In the genomic region with DNA sequence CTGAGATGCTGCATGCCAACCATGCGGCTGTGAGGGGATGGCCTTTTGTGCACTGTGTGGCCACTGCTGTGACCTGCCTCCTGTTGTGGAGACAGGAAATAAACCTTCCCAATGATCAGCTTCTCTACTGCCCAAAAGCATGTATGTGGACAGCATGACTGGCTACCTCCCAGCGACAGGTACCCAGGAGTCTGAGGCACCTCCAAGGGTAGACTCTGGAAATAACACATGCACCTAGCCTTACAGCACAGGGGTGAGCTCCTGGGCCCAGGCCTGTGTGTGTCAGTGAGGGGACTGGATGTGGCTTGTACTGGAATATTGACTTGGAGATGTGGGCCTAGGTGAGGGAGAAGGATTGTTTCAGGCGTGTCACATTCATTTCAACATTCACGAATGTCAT, we compare ENCODE assay signal across 22 cellular contexts. TPM values are rescaled to one million over a fixed set of nuclear protein-coding genes. Genes with fewer than 3 reads are reported as not detected.
DNase-seq lines count a peak whose midpoint lies in the region; ATAC-seq and TF ChIP-seq lines count a peak whose summit lies in the region.
"Had no signal": no experiment of that assay in that cellular context is flagged by ENCODE, and none has a peak within 500 bp of the region (broad histone marks: within the 10 kb centered on the region; RNA-seq: fewer than 3 reads in every experiment).

No MANE protein-coding gene starts in this region.

- ATAC-seq in T-cell (replicated peaks in 1 of 4) (no peak), HG03108 (IDR thresholded peaks at IDR 0.05; ENCODE audit: unreplicated experiment) (no peak)

- H3K4me1 ChIP-seq in cardiac muscle cell (ENCODE audit: low read depth) = no peaks in the 10 kb centered on the region
- H3K4me1 ChIP-seq in endodermal cell (ENCODE audit: control insufficient read depth, insufficient read depth, low read length) = no peaks in the 10 kb centered on the region
- H3K4me1 ChIP-seq: breast epithelium had no signal

- H3K27ac Mint-ChIP-seq in T-cell (peak overlapping the region; percentile 69 to 72), type B pancreatic cell (peak overlapping the region; percentile 51), endodermal cell (no peak overlapping the region)
- H3K27ac Mint-ChIP-seq in dendritic cell treated with granulocyte-macrophage colony-stimulating factor and Interleukin-4, amounts not matched to agents 40 ng/mL and 50 ng/mL, for 4 days = peak overlapping the region; percentile 90

- no peak overlapping the region for H3K9ac ChIP-seq in endodermal cell (ENCODE audit: extremely low read depth, low read length, poor library complexity, severe bottlenecking)

- no peaks in the 10 kb centered on the region for H3K9me3 Mint-ChIP-seq in T-cell
- H3K9me3 Mint-ChIP-seq in dendritic cell treated with granulocyte-macrophage colony-stimulating factor and Interleukin-4, amounts not matched to agents 40 ng/mL and 50 ng/mL, for 4 days = no peaks in the 10 kb centered on the region
- no peaks in the 10 kb centered on the region for H3K9me3 Mint-ChIP-seq in type B pancreatic cell
- H3K9me3 Mint-ChIP-seq in endodermal cell = no peaks in the 10 kb centered on the region

- no peak for DNase-seq in cardiac muscle cell (ENCODE audit: low read depth in 1 of 2, low spot score in 1 of 2)
- no peak for DNase-seq in cardiac septum (ENCODE audit: low spot score)
- no peak for DNase-seq in T-cell
- DNase-seq in type B pancreatic cell (ENCODE audit: extremely low spot score, unreplicated experiment) = no peak
- no peak for DNase-seq in T1000 (lab: John Stamatoyannopoulos, UW)
- DNase-seq in endodermal cell = no peak
- DNase-seq: activated gamma-delta T cell treated with Interleukin-2 at 50 U/mL for 16 hours; DMS153; effector CD8-positive, alpha-beta T cell; HCEC 1CT; hypothalamus; MG63; NCI-H1694; NCI-H446; occipital lobe; SHP77 treated with DMSO at 0.1 percent for 48 hours; sigmoid colon; stimulated activated CD4-positive, alpha-beta T cell treated with anti-CD3 and anti-CD28 coated beads, Interleukin-2, amount 100 ng/mL, for 24 hours; testis had no signal

- H3K4me3 Mint-ChIP-seq in T-cell (peak overlapping the region; percentile 30 to 56 (median 39)), type B pancreatic cell (peak overlapping the region; percentile 64), endodermal cell (no peak overlapping the region)
- H3K4me3 Mint-ChIP-seq in dendritic cell treated with granulocyte-macrophage colony-stimulating factor and Interleukin-4, amounts not matched to agents 40 ng/mL and 50 ng/mL, for 4 days = no peak overlapping the region

- peaks cover 4% of the 10 kb centered on the region for H3K36me3 Mint-ChIP-seq in T-cell
- peaks cover 33% of the 10 kb centered on the region for H3K36me3 Mint-ChIP-seq in dendritic cell treated with granulocyte-macrophage colony-stimulating factor and Interleukin-4, amounts not matched to agents 40 ng/mL and 50 ng/mL, for 4 days (ENCODE audit: low read depth)
- H3K36me3 Mint-ChIP-seq in type B pancreatic cell = peaks cover 5% of the 10 kb centered on the region
- H3K36me3 Mint-ChIP-seq in endodermal cell (ENCODE audit: low read depth) = peaks cover 10% of the 10 kb centered on the region

- peak overlapping the region; percentile 39 for H3K27ac ChIP-seq in cardiac muscle cell
- no peak overlapping the region for H3K27ac ChIP-seq in endodermal cell (ENCODE audit: low read depth, low read length)
- H3K27ac ChIP-seq: sigmoid colon, testis had no signal

- CTCF ChIA-PET in T-cell (lab: Charles Lee) = interaction anchor here in 1 of 2 donors (0.6 kb wide), 1 partner anchor 26 kb away, joined by 5 read pairs; no protein-coding TSS in a partner anchor

- 97% methylated on average over 4 of the region's 4 CpGs; no CpG with 5 or more reads in 1 of the 2 experiments for WGBS in endodermal cell (ENCODE audit: insufficient coverage in 1 of 2, insufficient read length in 1 of 2), 2 experiments

- POLR2A ChIA-PET in T-cell (lab: Charles Lee) = no interaction called here

- intact Hi-C loops in cardiac septum (cut with DNase I) = no loop called here
- intact Hi-C loops in dendritic cell treated with granulocyte-macrophage colony-stimulating factor and Interleukin-4, amounts not matched to agents 40 ng/mL and 50 ng/mL, for 4 days (cut with micrococcal nuclease) = no loop called here

- no peaks in the 10 kb centered on the region for H3K27me3 ChIP-seq in cardiac muscle cell
- no peaks in the 10 kb centered on the region for H3K27me3 ChIP-seq in endodermal cell (ENCODE audit: control insufficient read depth, insufficient read depth, low read length, poor library complexity, severe bottlenecking)
- H3K27me3 ChIP-seq: breast epithelium, MG63, sigmoid colon, testis had no signal

- H3K27me3 Mint-ChIP-seq in T-cell (no peaks in the 10 kb centered on the region), type B pancreatic cell (no peaks in the 10 kb centered on the region), endodermal cell (ENCODE audit: insufficient read depth) (peaks cover 2% of the 10 kb centered on the region)
- H3K27me3 Mint-ChIP-seq in dendritic cell treated with granulocyte-macrophage colony-stimulating factor and Interleukin-4, amounts not matched to agents 40 ng/mL and 50 ng/mL, for 4 days = no peaks in the 10 kb centered on the region

- H3K4me1 Mint-ChIP-seq in T-cell (peaks cover 19 to 28% (median 23%) of the 10 kb centered on the region in 3 donors), type B pancreatic cell (ENCODE audit: unreplicated experiment) (peaks cover 23% of the 10 kb centered on the region), endodermal cell (peaks cover 9% of the 10 kb centered on the region)
- peaks cover 26% of the 10 kb centered on the region for H3K4me1 Mint-ChIP-seq in dendritic cell treated with granulocyte-macrophage colony-stimulating factor and Interleukin-4, amounts not matched to agents 40 ng/mL and 50 ng/mL, for 4 days (ENCODE audit: low read depth)

- H3K9me3 ChIP-seq in cardiac muscle cell (ENCODE audit: low read depth) (no peaks in the 10 kb centered on the region), endodermal cell (ENCODE audit: control insufficient read depth, low read length) (no peaks in the 10 kb centered on the region)
- H3K9me3 ChIP-seq: breast epithelium, MG63, sigmoid colon, testis had no signal

- TF ChIP-seq CTCF in cardiac muscle cell (IDR thresholded peaks at IDR 0.05; ENCODE audit: low read depth, low read length) (no peak), type B pancreatic cell (conservative IDR thresholded peaks at IDR 0.05) (no peak), endodermal cell (conservative IDR thresholded peaks at IDR 0.05) (no peak)

- H3K4me3 ChIP-seq in cardiac muscle cell = no peak overlapping the region
- H3K4me3 ChIP-seq in endodermal cell (ENCODE audit: low read length) = no peak overlapping the region
- H3K4me3 ChIP-seq: breast epithelium, MG63, sigmoid colon, testis had no signal

- peaks cover 13% of the 10 kb centered on the region for H3K36me3 ChIP-seq in cardiac muscle cell
- H3K36me3 ChIP-seq in endodermal cell (ENCODE audit: control insufficient read depth, insufficient read depth, low read length) = peaks cover 13% of the 10 kb centered on the region
- H3K36me3 ChIP-seq: breast epithelium had no signal

RNA-seq across cellular contexts. Expression of a gene that starts 7.6 kb away (rescaled TPM):
- total RNA-seq in cardiac muscle cell = 618 and 670 TPM in 2 replicates
- polyA plus RNA-seq in cardiac muscle cell = 791 and 862 TPM in 2 replicates
- total RNA-seq in cardiac septum = 512 TPM
- 100 to 1,000 TPM; 108 to 132 (median 126) TPM for total RNA-seq in T-cell
- 241 and 297 TPM in 2 replicates for total RNA-seq in type B pancreatic cell (ENCODE audit: low replicate concordance)
- total RNA-seq in endodermal cell = 100 to 1,000 TPM; 181 to 183 TPM
- 139 TPM for polyA plus RNA-seq in endodermal cell (2013, experiment 1 of 2)
- 133 TPM for polyA plus RNA-seq in endodermal cell (2013, experiment 2 of 2)

RNA-seq across cellular contexts. Expression of a gene that starts 46.8 kb away (rescaled TPM):
- total RNA-seq in cardiac muscle cell (37.6 and 39.3 TPM in 2 replicates), cardiac septum (8.5 TPM), T-cell (10 to 100 TPM in 4 of 5 donors, 1 to 10 TPM in 1; 9.4 to 14.8 (median 14.2) TPM), type B pancreatic cell (ENCODE audit: low replicate concordance) (10.1 and 13.3 TPM in 2 replicates), endodermal cell (10 to 100 TPM; 25.0 to 25.1 TPM)
- 14.9 and 25.5 TPM in 2 replicates for polyA plus RNA-seq in cardiac muscle cell
- polyA plus RNA-seq in endodermal cell (2013, experiment 1 of 2) = 25.7 TPM
- 15.5 TPM for polyA plus RNA-seq in endodermal cell (2013, experiment 2 of 2)

Comparison
In these comparisons a context has a peak if more than half of its experiments do, and no peak if none do; other contexts are left out.
1. H3K4me3 Mint-ChIP-seq: peak in T-cell (3 of 3) and type B pancreatic cell (single experiment); none in dendritic cell treated with granulocyte-macrophage colony-stimulating factor and Interleukin-4, amounts not matched to agents 40 ng/mL and 50 ng/mL, for 4 days (single experiment) and endodermal cell (single experiment).